ENCODE assay signal across 10 cellular contexts in the genomic region with DNA sequence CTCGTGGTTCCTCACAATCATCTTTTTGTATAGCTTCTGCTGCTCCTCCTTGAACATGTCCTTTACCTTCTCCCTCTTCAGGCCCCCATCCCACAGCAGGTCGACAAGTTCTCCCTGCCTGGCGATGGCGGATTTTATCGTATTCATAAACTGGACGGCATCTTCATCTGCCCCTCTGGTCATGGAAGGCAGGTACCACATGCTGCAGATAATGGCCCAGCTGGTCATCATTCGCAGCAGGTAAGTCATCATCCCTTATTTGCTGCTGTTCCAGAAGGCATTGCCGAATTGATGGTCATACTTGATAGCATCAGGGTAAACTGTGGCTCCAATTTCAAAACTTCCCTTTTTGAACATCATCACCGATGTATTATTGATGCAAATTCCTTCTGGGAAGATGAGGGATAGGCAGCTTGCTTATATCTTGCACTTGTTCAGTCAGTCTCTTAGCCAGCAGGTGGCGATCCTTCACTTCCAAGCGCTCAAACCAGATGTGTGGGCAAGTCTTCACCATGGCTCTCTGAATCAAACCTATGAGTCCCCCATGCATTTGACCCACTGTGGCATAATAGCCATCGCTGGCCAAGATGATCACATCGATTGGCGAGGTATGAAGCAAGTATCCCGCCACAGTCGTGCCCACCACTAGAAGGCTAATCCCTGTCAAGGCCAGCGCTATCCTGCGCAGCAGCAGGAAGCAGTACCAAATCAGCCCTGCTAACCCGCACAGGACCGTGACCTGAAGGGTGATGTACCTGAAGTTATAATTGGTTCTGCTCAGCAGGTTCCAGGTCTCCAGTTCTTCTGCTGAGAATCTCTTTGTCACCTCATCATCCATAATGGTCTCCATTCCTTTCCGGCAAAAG.
DNase-seq lines count a peak whose midpoint lies in the region; ATAC-seq and TF ChIP-seq lines count a peak whose summit lies in the region.
"Had no signal": no experiment of that assay in that cellular context is flagged by ENCODE, and none has a peak within 500 bp of the region (broad histone marks: within the 10 kb centered on the region; RNA-seq: fewer than 3 reads in every experiment).

No MANE protein-coding gene starts in this region.

- H3K9me3 ChIP-seq in liver (ENCODE audit: control insufficient read depth in 4 of 4, low read length in 3 of 4): no peaks in the 10 kb centered on the region

- no peaks in the 10 kb centered on the region for H3K36me3 ChIP-seq in liver (ENCODE audit: control insufficient read depth in 4 of 4, insufficient read depth in 3 of 4, low read depth in 1 of 4, low read length in 3 of 4)

- H3K4me1 ChIP-seq in liver (ENCODE audit: control insufficient read depth in 4 of 4, insufficient read depth in 4 of 4, low read length in 3 of 4): no peaks in the 10 kb centered on the region

- TF ChIP-seq CTCF in LNCaP clone FGC (IDR thresholded peaks at IDR 0.05; ENCODE audit: control insufficient read depth, extremely low read depth, insufficient read depth) (peak; percentile 79), liver (IDR thresholded peaks at IDR 0.05; ENCODE audit: low read depth, low read length, missing input control) (peak; percentile 52), coronary artery (IDR thresholded peaks at IDR 0.05) (no peak), GM20000 (IDR thresholded peaks at IDR 0.05; ENCODE audit: extremely low read depth, missing control alignments) (no peak)

- peak; percentile 79 to 86 for TF ChIP-seq RAD21 in liver (IDR thresholded peaks at IDR 0.05)

- H3K27ac ChIP-seq in liver (ENCODE audit: low read depth in 1 of 2, low read length in 2 of 2) (no peak overlapping the region), coronary artery (no peak overlapping the region)

- H3K27me3 ChIP-seq in liver (ENCODE audit: control insufficient read depth in 4 of 4, insufficient read depth in 4 of 4, low read length in 3 of 4): no peaks in the 10 kb centered on the region

- ATAC-seq in GM19463 (IDR thresholded peaks at IDR 0.05; ENCODE audit: unreplicated experiment) (no peak), GM19351 (IDR thresholded peaks at IDR 0.05; ENCODE audit: unreplicated experiment) (no peak)
- ATAC-seq: HCT116, K562 had no signal

- peak; percentile 27 for DNase-seq in GDM1 (lab: John Stamatoyannopoulos, UW)
- peak; percentile 61 for DNase-seq in LNCaP clone FGC (ENCODE audit: low read depth)
- peak; percentile 36 for DNase-seq in SW480 (ENCODE audit: low spot score)
- no peak for DNase-seq in coronary artery (ENCODE audit: low spot score)
- DNase-seq in GM20000 (ENCODE audit: low spot score): no peak

- 70% methylated on average over 21 of the region's 21 CpGs for WGBS in liver

- H3K4me3 ChIP-seq in LNCaP clone FGC (ENCODE audit: low read depth, low read length): no peak overlapping the region
- H3K4me3 ChIP-seq in liver (ENCODE audit: low read depth in 1 of 3, low read length in 3 of 3): no peak overlapping the region
- no peak overlapping the region for H3K4me3 ChIP-seq in coronary artery
- H3K4me3 ChIP-seq: K562 had no signal

- H3K9ac ChIP-seq in liver (ENCODE audit: low read depth in 1 of 2, low read length in 2 of 2): no peak overlapping the region

TF ChIP-seq in liver, 16 proteins besides CTCF, POLR2A, EP300 and RAD21:
- TF ChIP-seq, protein P1, sequence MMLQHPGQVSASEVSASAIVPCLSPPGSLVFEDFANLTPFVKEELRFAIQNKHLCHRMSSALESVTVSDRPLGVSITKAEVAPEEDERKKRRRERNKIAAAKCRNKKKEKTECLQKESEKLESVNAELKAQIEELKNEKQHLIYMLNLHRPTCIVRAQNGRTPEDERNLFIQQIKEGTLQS (IDR thresholded peaks at IDR 0.05): no peak
- no peak for TF ChIP-seq FOXA1 (IDR thresholded peaks at IDR 0.05)
- TF ChIP-seq, protein P2, sequence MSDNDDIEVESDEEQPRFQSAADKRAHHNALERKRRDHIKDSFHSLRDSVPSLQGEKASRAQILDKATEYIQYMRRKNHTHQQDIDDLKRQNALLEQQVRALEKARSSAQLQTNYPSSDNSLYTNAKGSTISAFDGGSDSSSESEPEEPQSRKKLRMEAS (IDR thresholded peaks at IDR 0.05): no peak
- no peak for TF ChIP-seq TAF1 (conservative IDR thresholded peaks at IDR 0.05)
- TF ChIP-seq HNF4A (conservative IDR thresholded peaks at IDR 0.05): no peak
- no peak for TF ChIP-seq SP1 (IDR thresholded peaks at IDR 0.05)
- no peak for TF ChIP-seq YY1 (IDR thresholded peaks at IDR 0.05)
- TF ChIP-seq NR2F2 (IDR thresholded peaks at IDR 0.05): no peak
- TF ChIP-seq RXRA (IDR thresholded peaks at IDR 0.05): no peak
- no peak for TF ChIP-seq FOXA2 (IDR thresholded peaks at IDR 0.05)
- TF ChIP-seq JUND (IDR thresholded peaks at IDR 0.05): no peak
- TF ChIP-seq HNF4G (IDR thresholded peaks at IDR 0.05): no peak
- TF ChIP-seq, protein P3, sequence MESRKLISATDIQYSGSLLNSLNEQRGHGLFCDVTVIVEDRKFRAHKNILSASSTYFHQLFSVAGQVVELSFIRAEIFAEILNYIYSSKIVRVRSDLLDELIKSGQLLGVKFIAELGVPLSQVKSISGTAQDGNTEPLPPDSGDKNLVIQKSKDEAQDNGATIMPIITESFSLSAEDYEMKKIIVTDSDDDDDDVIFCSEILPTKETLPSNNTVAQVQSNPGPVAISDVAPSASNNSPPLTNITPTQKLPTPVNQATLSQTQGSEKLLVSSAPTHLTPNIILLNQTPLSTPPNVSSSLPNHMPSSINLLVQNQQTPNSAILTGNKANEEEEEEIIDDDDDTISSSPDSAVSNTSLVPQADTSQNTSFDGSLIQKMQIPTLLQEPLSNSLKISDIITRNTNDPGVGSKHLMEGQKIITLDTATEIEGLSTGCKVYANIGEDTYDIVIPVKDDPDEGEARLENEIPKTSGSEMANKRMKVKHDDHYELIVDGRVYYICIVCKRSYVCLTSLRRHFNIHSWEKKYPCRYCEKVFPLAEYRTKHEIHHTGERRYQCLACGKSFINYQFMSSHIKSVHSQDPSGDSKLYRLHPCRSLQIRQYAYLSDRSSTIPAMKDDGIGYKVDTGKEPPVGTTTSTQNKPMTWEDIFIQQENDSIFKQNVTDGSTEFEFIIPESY (IDR thresholded peaks at IDR 0.05): no peak
- no peak for TF ChIP-seq GABPA (IDR thresholded peaks at IDR 0.05 in 1 of 2, conservative IDR thresholded peaks at IDR 0.05 in 1 of 2)
- TF ChIP-seq, protein P4, sequence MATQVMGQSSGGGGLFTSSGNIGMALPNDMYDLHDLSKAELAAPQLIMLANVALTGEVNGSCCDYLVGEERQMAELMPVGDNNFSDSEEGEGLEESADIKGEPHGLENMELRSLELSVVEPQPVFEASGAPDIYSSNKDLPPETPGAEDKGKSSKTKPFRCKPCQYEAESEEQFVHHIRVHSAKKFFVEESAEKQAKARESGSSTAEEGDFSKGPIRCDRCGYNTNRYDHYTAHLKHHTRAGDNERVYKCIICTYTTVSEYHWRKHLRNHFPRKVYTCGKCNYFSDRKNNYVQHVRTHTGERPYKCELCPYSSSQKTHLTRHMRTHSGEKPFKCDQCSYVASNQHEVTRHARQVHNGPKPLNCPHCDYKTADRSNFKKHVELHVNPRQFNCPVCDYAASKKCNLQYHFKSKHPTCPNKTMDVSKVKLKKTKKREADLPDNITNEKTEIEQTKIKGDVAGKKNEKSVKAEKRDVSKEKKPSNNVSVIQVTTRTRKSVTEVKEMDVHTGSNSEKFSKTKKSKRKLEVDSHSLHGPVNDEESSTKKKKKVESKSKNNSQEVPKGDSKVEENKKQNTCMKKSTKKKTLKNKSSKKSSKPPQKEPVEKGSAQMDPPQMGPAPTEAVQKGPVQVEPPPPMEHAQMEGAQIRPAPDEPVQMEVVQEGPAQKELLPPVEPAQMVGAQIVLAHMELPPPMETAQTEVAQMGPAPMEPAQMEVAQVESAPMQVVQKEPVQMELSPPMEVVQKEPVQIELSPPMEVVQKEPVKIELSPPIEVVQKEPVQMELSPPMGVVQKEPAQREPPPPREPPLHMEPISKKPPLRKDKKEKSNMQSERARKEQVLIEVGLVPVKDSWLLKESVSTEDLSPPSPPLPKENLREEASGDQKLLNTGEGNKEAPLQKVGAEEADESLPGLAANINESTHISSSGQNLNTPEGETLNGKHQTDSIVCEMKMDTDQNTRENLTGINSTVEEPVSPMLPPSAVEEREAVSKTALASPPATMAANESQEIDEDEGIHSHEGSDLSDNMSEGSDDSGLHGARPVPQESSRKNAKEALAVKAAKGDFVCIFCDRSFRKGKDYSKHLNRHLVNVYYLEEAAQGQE (IDR thresholded peaks at IDR 0.05): no peak
- no peak for TF ChIP-seq EGR1 (IDR thresholded peaks at IDR 0.05; ENCODE audit: low read depth in 2 of 2)
TF ChIP-seq in liver: peak in this region for 0.

Comparison
In these comparisons a context has a peak if more than half of its experiments do, and no peak if none do; other contexts are left out.
1. DNase-seq: peak in GDM1 (single experiment), LNCaP clone FGC (single experiment) and SW480 (single experiment); none in coronary artery (single experiment) and GM20000 (single experiment).
2. CTCF ChIP-seq: peak in LNCaP clone FGC (single experiment) and liver (single experiment); none in coronary artery (single experiment) and GM20000 (single experiment).